8 cellular contexts compared by ENCODE assay signal in genomic region chr16:28623172-28623711, GRCh38. TPM values are rescaled to one million over a fixed set of nuclear protein-coding genes. Genes with fewer than 3 reads are reported as not detected.
DNase-seq lines count a peak whose midpoint lies in the region; ATAC-seq and TF ChIP-seq lines count a peak whose summit lies in the region.

No MANE protein-coding gene starts in this region.

- no peaks in the 10 kb centered on the region for H3K27me3 ChIP-seq in BLaER1 treated with 17β-estradiol and CSF1 and Interleukin-3, amounts not matched to agents 10 nM and 100 nM
- no peaks in the 10 kb centered on the region for H3K27me3 ChIP-seq in Loucy (ENCODE audit: insufficient read depth, low read length, poor library complexity, severe bottlenecking)
- H3K27me3 ChIP-seq in brain microvascular endothelial cell (replicated peaks), result peaks cover 4% of the 10 kb centered on the region

- peak overlapping the region; percentile 92 for H2AFZ ChIP-seq in Loucy (ENCODE audit: low read length)

- DNase-seq in brain microvascular endothelial cell, result no peak
- peak; percentile 76 to 89 (median 85) for DNase-seq in mucosa of descending colon
- DNase-seq in stimulated activated CD8-positive, alpha-beta memory T cell treated with anti-CD3 and anti-CD28 coated beads, Interleukin-7, amount 100 ng/mL, for 24 hours (ENCODE audit: low read depth), result peak; percentile 29
- DNase-seq in NCI-H1694 treated with DMSO at 0.1 percent for 48 hours (lab: John Stamatoyannopoulos, UW), result no peak
- no peak for DNase-seq in GM19238 (ENCODE audit: insufficient read length, low spot score)

- peak overlapping the region; percentile 45 to 71 (median 62) for H3K4me3 ChIP-seq in BLaER1 treated with 17β-estradiol and CSF1 and Interleukin-3, amounts not matched to agents 10 nM and 100 nM
- peak overlapping the region; percentile 83 for H3K4me3 ChIP-seq in Loucy (ENCODE audit: low read length, poor library complexity, severe bottlenecking)
- peak overlapping the region; percentile 31 for H3K4me3 ChIP-seq in brain microvascular endothelial cell (ENCODE audit: low read depth, low read length)
- peak overlapping the region; percentile 9 for H3K4me3 ChIP-seq in mucosa of descending colon

- H3F3A ChIP-seq in Loucy (ENCODE audit: low read depth), result no peaks in the 10 kb centered on the region

- H3K4me2 ChIP-seq in BLaER1 treated with 17β-estradiol and CSF1 and Interleukin-3, amounts not matched to agents 10 nM and 100 nM, result peak overlapping the region; percentile 63 to 79 (median 75)
- H3K4me2 ChIP-seq in Loucy (ENCODE audit: low read depth, low read length, poor library complexity, severe bottlenecking), result peak overlapping the region; percentile 78

- H3K36me3 ChIP-seq in BLaER1 treated with 17β-estradiol and CSF1 and Interleukin-3, amounts not matched to agents 10 nM and 100 nM, result peaks cover 0 to 25% (median 7%) of the 10 kb centered on the region in 11 experiments; a peak in 11 of 22 replicates
- H3K36me3 ChIP-seq in Loucy (ENCODE audit: insufficient read depth, low read length) (no peaks in the 10 kb centered on the region), brain microvascular endothelial cell (replicated peaks) (no peaks in the 10 kb centered on the region), mucosa of descending colon (ENCODE audit: low read depth) (no peaks in the 10 kb centered on the region)

- peak overlapping the region; percentile 29 to 96 (median 85); a peak in 21 of 22 replicates for H3K27ac ChIP-seq in BLaER1 treated with 17β-estradiol and CSF1 and Interleukin-3, amounts not matched to agents 10 nM and 100 nM
- peak overlapping the region; percentile 51; the same call in 1 of the 2 replicates for H3K27ac ChIP-seq in VCaP
- no peak overlapping the region for H3K27ac ChIP-seq in brain microvascular endothelial cell

- H3K4me1 ChIP-seq in BLaER1 treated with 17β-estradiol and CSF1 and Interleukin-3, amounts not matched to agents 10 nM and 100 nM, result peaks cover 20 to 50% (median 33%) of the 10 kb centered on the region in 10 experiments
- H3K4me1 ChIP-seq in Loucy (ENCODE audit: insufficient read depth, low read length, poor library complexity, severe bottlenecking) (peaks cover 20% of the 10 kb centered on the region), mucosa of descending colon (ENCODE audit: low read depth) (no peaks in the 10 kb centered on the region)

- intact Hi-C loops in mucosa of descending colon (cut with DNase I, micrococcal nuclease), result no loop called here

- H3K9ac ChIP-seq in BLaER1 treated with 17β-estradiol and CSF1 and Interleukin-3, amounts not matched to agents 10 nM and 100 nM, result peak overlapping the region; percentile 65 to 85 (median 82); a peak in 21 of 22 replicates
- H3K9ac ChIP-seq in Loucy (ENCODE audit: low read depth, low read length, poor library complexity, severe bottlenecking), result peak overlapping the region; percentile 92

- H3K79me2 ChIP-seq in Loucy (ENCODE audit: insufficient read depth, low read length), result peaks cover 36% of the 10 kb centered on the region

- TF ChIP-seq CTCF in Loucy (conservative IDR thresholded peaks at IDR 0.05; ENCODE audit: low read length), result no peak
- TF ChIP-seq CTCF in VCaP (conservative IDR thresholded peaks at IDR 0.05), result no peak
- TF ChIP-seq CTCF in brain microvascular endothelial cell (IDR thresholded peaks at IDR 0.05; ENCODE audit: low read depth, low read length, missing control alignments), result no peak
- TF ChIP-seq CTCF in mucosa of descending colon (IDR thresholded peaks at IDR 0.05), result no peak

- ATAC-seq in mucosa of descending colon, result peak; percentile 98

- H3K9me2 ChIP-seq in Loucy (replicated peaks; ENCODE audit: low read depth, low read length), result no peaks in the 10 kb centered on the region

- no peaks in the 10 kb centered on the region for H4K20me1 ChIP-seq in BLaER1 treated with 17β-estradiol and CSF1 and Interleukin-3, amounts not matched to agents 10 nM and 100 nM
- peaks cover 8% of the 10 kb centered on the region for H4K20me1 ChIP-seq in Loucy (ENCODE audit: insufficient read depth, low read length, poor library complexity, severe bottlenecking)

- H3K9me3 ChIP-seq in BLaER1 treated with 17β-estradiol and CSF1 and Interleukin-3, amounts not matched to agents 10 nM and 100 nM (replicated peaks in 1 of 11), result 0 out of 22 replicates have a peak, but pooled peaks cover 0 to 3% (median 0%) of the 10 kb centered on the region in 11 experiments
- H3K9me3 ChIP-seq in Loucy (ENCODE audit: insufficient read depth, low read depth, low read length) (no peaks in the 10 kb centered on the region), mucosa of descending colon (no peaks in the 10 kb centered on the region)

- in situ Hi-C loops in brain microvascular endothelial cell (cut with HindIII; ENCODE audit: low pct_ligation_motif_present, low sequenced_read_pairs), result no loop called here

RNA-seq across cellular contexts. Expression of gene SULT1A1, which starts 13.4 kb away (rescaled TPM):
- 100 to 1,000 TPM in 2 of 3 donors, 10 to 100 TPM in 1; 52.4 to 254 (median 138) TPM for total RNA-seq in mucosa of descending colon

RNA-seq across cellular contexts. Expression of gene NPIPB8, which starts 14.6 kb away (rescaled TPM):
- 10 to 100 TPM in 1 of 3 donors, 1 to 10 TPM in 1, under 1 TPM in 1; 0.92 to 10.1 (median 1.2) TPM for total RNA-seq in mucosa of descending colon

RNA-seq across cellular contexts. Expression of gene SULT1A2, which starts 26.4 kb away (rescaled TPM):
- total RNA-seq in mucosa of descending colon, result 10 to 100 TPM; 17.2 to 46.8 (median 44.3) TPM

Comparison
In these comparisons a context has a peak if more than half of its experiments do, and no peak if none do; other contexts are left out.
1. H3K4me3 ChIP-seq: peak in every context shown above with its lines; median percentile 83 in Loucy; 62 in BLaER1 treated with 17β-estradiol and CSF1 and Interleukin-3, amounts not matched to agents 10 nM and 100 nM; 31 in brain microvascular endothelial cell; 9 in mucosa of descending colon.
2. DNase-seq: peak in mucosa of descending colon (3 of 3) and stimulated activated CD8-positive, alpha-beta memory T cell treated with anti-CD3 and anti-CD28 coated beads, Interleukin-7, amount 100 ng/mL, for 24 hours (single experiment); none in brain microvascular endothelial cell (single experiment), NCI-H1694 treated with DMSO at 0.1 percent for 48 hours (single experiment) and GM19238 (single experiment).